ENCODE assay signal across 10 cellular contexts in genomic region chr7:36686499-36686898, GRCh38. TPM values are rescaled to one million over a fixed set of nuclear protein-coding genes. Genes with fewer than 3 reads are reported as not detected.
A peak's percentile ranks its signal among the peaks of the same experiment; 100 is the strongest.
DNase-seq lines count a peak whose midpoint lies in the region; ATAC-seq and TF ChIP-seq lines count a peak whose summit lies in the region.
"Had no signal": no experiment of that assay in that cellular context is flagged by ENCODE, and none has a peak within 500 bp of the region (broad histone marks: within the 10 kb centered on the region; RNA-seq: fewer than 3 reads in every experiment).

No MANE protein-coding gene starts in this region.

- ATAC-seq in HG03025 (IDR thresholded peaks at IDR 0.05; ENCODE audit: low FRiP score, unreplicated experiment) (no peak), GM18873 (IDR thresholded peaks at IDR 0.05; ENCODE audit: low FRiP score, unreplicated experiment) (no peak)
- ATAC-seq: WTC11 had no signal

- DNase-seq in HCEC 1CT (peak; percentile 7), choroid plexus epithelial cell (ENCODE audit: low read depth) (peak; percentile 27), NCI-H2081 (lab: John Stamatoyannopoulos, UW) (no peak), SK-N-DZ (ENCODE audit: low spot score) (no peak)
- DNase-seq in activated CD4-positive, alpha-beta T cell treated with anti-CD3 and anti-CD28 coated beads, Interleukin-2, amount 50 U/mL, for 1 hour = peak; percentile 10
- peak; percentile 68 for DNase-seq in stimulated activated CD4-positive, alpha-beta T cell treated with anti-CD3 and anti-CD28 coated beads, Interleukin-4, amount 100 ng/mL, for 24 hours
- DNase-seq: NCI-H2081 treated with DMSO at 0.1 percent for 48 hours had no signal

- TF ChIP-seq CTCF in choroid plexus epithelial cell (conservative IDR thresholded peaks at IDR 0.05; ENCODE audit: low read depth, low read length) = no peak

- no peak overlapping the region for H3K4me3 ChIP-seq in choroid plexus epithelial cell (ENCODE audit: low read depth, low read length)

RNA-seq across cellular contexts. Expression of gene AOAH, which starts 37.8 kb away (rescaled TPM):
- polyA plus RNA-seq in SK-N-DZ (2014; cell fraction: cytosol; rRNA removed) = 0.06 and 0.43 TPM in 2 replicates
- 0.23 and 0.56 TPM in 2 replicates for polyA plus RNA-seq in SK-N-DZ (2014; cell fraction: nucleus; rRNA removed)

Comparison
In these comparisons a context has a peak if more than half of its experiments do, and no peak if none do; other contexts are left out.
1. DNase-seq: peak in HCEC 1CT (single experiment), activated CD4-positive, alpha-beta T cell treated with anti-CD3 and anti-CD28 coated beads, Interleukin-2, amount 50 U/mL, for 1 hour (single experiment), choroid plexus epithelial cell (single experiment) and stimulated activated CD4-positive, alpha-beta T cell treated with anti-CD3 and anti-CD28 coated beads, Interleukin-4, amount 100 ng/mL, for 24 hours (single experiment); none in NCI-H2081 (0 of 2) and SK-N-DZ (single experiment).